ENCODE assay signal across 39 cellular contexts in genomic region chr1:38622197-38622596, GRCh38.
"Had no signal": no experiment of that assay in that cellular context is flagged by ENCODE, and none has a peak within 500 bp of the region (broad histone marks: within the 10 kb centered on the region; RNA-seq: fewer than 3 reads in every experiment).

No MANE protein-coding gene starts in this region.

- H3K4me3 Mint-ChIP-seq: activated naive CD4-positive, alpha-beta T cell treated with anti-CD3 and anti-CD28 coated beads for 36 hours; activated naive CD4-positive, alpha-beta T cell treated with anti-CD3 and anti-CD28 coated beads, Interleukin-2, amount 10 ng/mL, durations not matched to agents 7 days and 5 days; activated naive CD4-positive, alpha-beta T cell treated with anti-CD3 and anti-CD28 coated beads, Interleukin-2, amount 50 U/mL, for 24 hours; activated naive CD8-positive, alpha-beta T cell; activated naive CD8-positive, alpha-beta T cell treated with anti-CD3 and anti-CD28 coated beads for 36 hours; activated naive CD8-positive, alpha-beta T cell treated with anti-CD3 and anti-CD28 coated beads, Interleukin-2, amount 10 ng/mL, durations not matched to agents 7 days and 5 days; activated naive CD8-positive, alpha-beta T cell treated with anti-CD3 and anti-CD28 coated beads, Interleukin-2, amount 50 U/mL, for 24 hours; activated T-cell treated with anti-CD3 and anti-CD28 coated beads, Interleukin-2, amount 50 U/mL, for 24 hours; activated T-cell treated with anti-CD3 and anti-CD28 coated beads, Interleukin-2, amount 50 U/mL, for 72 hours; activated T-helper 1 cell treated with anti-CD3 and anti-CD28 coated beads, Interleukin-12 subunit alpha, Interleukin-12 subunit beta, Interleukin-2, Interleukin-4 antibody, amounts not matched to agents 30 ng/mL and 10 ng/mL and 1 ng/mL, durations not matched to agents 14 hours and 24 hours and 36 hours; activated T-helper 17 cell treated with anti-CD3 and anti-CD28 coated beads, Interleukin-2, amount 50 U/mL, for 72 hours; brain; central memory CD8-positive, alpha-beta T cell had no signal

- H3K4me1 ChIP-seq: adrenal gland, ascending aorta, body of pancreas, breast epithelium had no signal

- H3K27ac ChIP-seq: adrenal gland, ascending aorta, body of pancreas, brain microvascular endothelial cell, breast epithelium, cardiac muscle cell had no signal

- H3K9me3 Mint-ChIP-seq: activated naive CD4-positive, alpha-beta T cell treated with anti-CD3 and anti-CD28 coated beads for 36 hours; activated naive CD4-positive, alpha-beta T cell treated with anti-CD3 and anti-CD28 coated beads, Interleukin-2, amount 10 ng/mL, durations not matched to agents 7 days and 5 days; activated naive CD4-positive, alpha-beta T cell treated with anti-CD3 and anti-CD28 coated beads, Interleukin-2, amount 50 U/mL, for 24 hours; activated naive CD4-positive, alpha-beta T cell treated with anti-CD3 and anti-CD28 coated beads, Interleukin-2, amount 50 U/mL, for 72 hours; activated naive CD8-positive, alpha-beta T cell treated with anti-CD3 and anti-CD28 coated beads for 36 hours; activated naive CD8-positive, alpha-beta T cell treated with anti-CD3 and anti-CD28 coated beads, Interleukin-2, amount 10 ng/mL, durations not matched to agents 7 days and 5 days; activated naive CD8-positive, alpha-beta T cell treated with anti-CD3 and anti-CD28 coated beads, Interleukin-2, amount 50 U/mL, for 24 hours; activated T-cell treated with anti-CD3 and anti-CD28 coated beads, Interleukin-2, amount 50 U/mL, for 24 hours; activated T-cell treated with anti-CD3 and anti-CD28 coated beads, Interleukin-2, amount 50 U/mL, for 72 hours; activated T-helper 1 cell treated with anti-CD3 and anti-CD28 coated beads, Interleukin-12 subunit alpha, Interleukin-12 subunit beta, Interleukin-2, Interleukin-4 antibody, amounts not matched to agents 30 ng/mL and 10 ng/mL and 1 ng/mL, durations not matched to agents 14 hours and 24 hours and 36 hours; activated T-helper 17 cell treated with anti-CD3 and anti-CD28 coated beads, Interleukin-2, amount 50 U/mL, for 72 hours; activated T-helper 2 cell treated with anti-CD3 and anti-CD28 coated beads, Interferon-gamma antibody, Interleukin-2, Interleukin-4, amounts not matched to agents 10 μg/mL and 5 μg/mL and 100 μg/mL, durations not matched to agents 14 hours and 24 hours and 36 hours; central memory CD8-positive, alpha-beta T cell had no signal

- H3K4me3 ChIP-seq: adrenal gland, ascending aorta, body of pancreas, breast epithelium, cardiac muscle cell had no signal

- H3K36me3 ChIP-seq: adrenal gland, ascending aorta, brain microvascular endothelial cell, breast epithelium, cardiac muscle cell had no signal

- FAIRE-seq: astrocyte had no signal

- H3K27me3 ChIP-seq: adrenal gland, ascending aorta, brain microvascular endothelial cell, breast epithelium, cardiac muscle cell had no signal

- H3K4me1 Mint-ChIP-seq: activated naive CD4-positive, alpha-beta T cell treated with anti-CD3 and anti-CD28 coated beads, Interleukin-2, amount 10 ng/mL, durations not matched to agents 7 days and 5 days; activated naive CD4-positive, alpha-beta T cell treated with anti-CD3 and anti-CD28 coated beads, Interleukin-2, amount 50 U/mL, for 24 hours; activated naive CD8-positive, alpha-beta T cell treated with anti-CD3 and anti-CD28 coated beads for 36 hours; activated naive CD8-positive, alpha-beta T cell treated with anti-CD3 and anti-CD28 coated beads, Interleukin-2, amount 10 ng/mL, durations not matched to agents 7 days and 5 days; activated naive CD8-positive, alpha-beta T cell treated with anti-CD3 and anti-CD28 coated beads, Interleukin-2, amount 50 U/mL, for 24 hours; activated T-helper 17 cell treated with anti-CD3 and anti-CD28 coated beads, Interleukin-2, amount 50 U/mL, for 72 hours; central memory CD8-positive, alpha-beta T cell had no signal

- H3K36me3 Mint-ChIP-seq: activated naive CD4-positive, alpha-beta T cell treated with anti-CD3 and anti-CD28 coated beads, Interleukin-2, amount 10 ng/mL, durations not matched to agents 7 days and 5 days; activated naive CD4-positive, alpha-beta T cell treated with anti-CD3 and anti-CD28 coated beads, Interleukin-2, amount 50 U/mL, for 24 hours; activated naive CD4-positive, alpha-beta T cell treated with anti-CD3 and anti-CD28 coated beads, Interleukin-2, amount 50 U/mL, for 72 hours; activated naive CD8-positive, alpha-beta T cell; activated naive CD8-positive, alpha-beta T cell treated with anti-CD3 and anti-CD28 coated beads for 36 hours; activated naive CD8-positive, alpha-beta T cell treated with anti-CD3 and anti-CD28 coated beads, Interleukin-2, amount 10 ng/mL, durations not matched to agents 7 days and 5 days; brain had no signal

- H3K9me3 ChIP-seq: adrenal gland, ascending aorta, body of pancreas, breast epithelium had no signal

- DNase-seq: activated effector memory CD4-positive, alpha-beta T cell treated with anti-CD3 and anti-CD28 coated beads, Interleukin-2, amount 50 U/mL, for 16 hours; activated effector memory CD4-positive, alpha-beta T cell treated with Interleukin-2 at 50 U/mL for 16 hours; activated gamma-delta T cell; activated gamma-delta T cell treated with Interleukin-2 at 50 U/mL for 16 hours; activated naive CD4-positive, alpha-beta T cell; activated naive CD4-positive, alpha-beta T cell treated with anti-CD3 and anti-CD28 coated beads for 36 hours; activated naive CD4-positive, alpha-beta T cell treated with anti-CD3 and anti-CD28 coated beads, Interleukin-2, amount 10 ng/mL, durations not matched to agents 7 days and 5 days; activated naive CD4-positive, alpha-beta T cell treated with anti-CD3 and anti-CD28 coated beads, Interleukin-2, amount 50 U/mL, for 16 hours; activated naive CD4-positive, alpha-beta T cell treated with Interleukin-2 at 50 U/mL for 16 hours; activated naive CD8-positive, alpha-beta T cell treated with anti-CD3 and anti-CD28 coated beads for 36 hours; activated naive CD8-positive, alpha-beta T cell treated with anti-CD3 and anti-CD28 coated beads, Interleukin-2, amount 10 ng/mL, durations not matched to agents 7 days and 5 days; activated naive CD8-positive, alpha-beta T cell treated with anti-CD3 and anti-CD28 coated beads, Interleukin-2, amount 50 U/mL, for 24 hours; activated T-cell treated with anti-CD3 and anti-CD28 coated beads for 4 hours; activated T-cell treated with anti-CD3 and anti-CD28 coated beads, Interleukin-2, amount 50 U/mL, for 1 hour; activated T-cell treated with anti-CD3 and anti-CD28 coated beads, Interleukin-2, amount 50 U/mL, for 24 hours; activated T-cell treated with anti-CD3 and anti-CD28 coated beads, Interleukin-2, amount 50 U/mL, for 48 hours; activated T-cell treated with anti-CD3 and anti-CD28 coated beads, Interleukin-2, amount 50 U/mL, for 72 hours; adrenal gland; amniotic stem cell; amygdala; anterior cingulate cortex; aorta; body of pancreas; brain microvascular endothelial cell; caudate nucleus; central memory CD4-positive, alpha-beta T cell; cerebellar nuclear complex had no signal

- ATAC-seq: activated naive CD4-positive, alpha-beta T cell treated with anti-CD3 and anti-CD28 coated beads, Interleukin-2, amount 50 U/mL, for 72 hours; activated naive CD8-positive, alpha-beta T cell treated with anti-CD3 and anti-CD28 coated beads, Interleukin-2, amount 50 U/mL, for 24 hours; activated T-cell treated with anti-CD3 and anti-CD28 coated beads, Interleukin-2, amount 50 U/mL, for 72 hours; activated T-helper 17 cell treated with anti-CD3 and anti-CD28 coated beads, Interleukin-2, amount 50 U/mL, for 72 hours; body of pancreas had no signal
